20 cellular contexts compared by ENCODE assay signal in the genomic region with DNA sequence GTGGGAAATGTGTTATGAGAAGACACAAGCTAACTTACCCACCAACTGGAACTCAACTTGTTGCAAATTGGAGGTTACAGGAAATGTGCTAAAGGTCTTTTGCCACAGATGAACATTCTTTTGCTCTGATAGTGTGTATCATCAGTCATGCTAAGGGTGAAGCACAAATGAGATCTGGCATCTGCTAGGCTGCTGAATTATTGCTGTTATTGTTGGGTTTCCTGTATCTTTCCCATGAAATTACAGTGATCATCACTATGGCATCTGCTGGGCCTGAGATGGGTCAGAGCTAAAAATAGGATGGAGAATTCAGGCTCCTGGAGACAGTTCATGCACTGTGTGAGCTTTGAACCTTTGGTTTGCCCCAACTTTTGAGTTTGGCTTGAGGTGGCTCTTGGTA.
DNase-seq lines count a peak whose midpoint lies in the region; ATAC-seq and TF ChIP-seq lines count a peak whose summit lies in the region.
"Had no signal": no experiment of that assay in that cellular context is flagged by ENCODE, and none has a peak within 500 bp of the region (broad histone marks: within the 10 kb centered on the region; RNA-seq: fewer than 3 reads in every experiment).

No MANE protein-coding gene starts in this region.

- H3K9me3 ChIP-seq in colonic mucosa: no peaks in the 10 kb centered on the region
- H3K9me3 ChIP-seq: mucosa of descending colon, upper lobe of left lung had no signal

- H3K27me3 Mint-ChIP-seq in activated naive CD4-positive, alpha-beta T cell treated with anti-CD3 and anti-CD28 coated beads, Interleukin-2, amount 10 ng/mL, durations not matched to agents 7 days and 5 days: no peaks in the 10 kb centered on the region
- H3K27me3 Mint-ChIP-seq: activated CD4-positive, alpha-beta memory T cell treated with anti-CD3 and anti-CD28 coated beads, Interleukin-2, amount 10 ng/mL, durations not matched to agents 7 days and 5 days had no signal

- no peaks in the 10 kb centered on the region for H3K4me1 Mint-ChIP-seq in activated naive CD4-positive, alpha-beta T cell treated with anti-CD3 and anti-CD28 coated beads, Interleukin-2, amount 10 ng/mL, durations not matched to agents 7 days and 5 days
- H3K4me1 Mint-ChIP-seq: activated CD4-positive, alpha-beta memory T cell treated with anti-CD3 and anti-CD28 coated beads, Interleukin-2, amount 10 ng/mL, durations not matched to agents 7 days and 5 days; CD14-positive monocyte had no signal

- intact Hi-C loops in colonic mucosa (cut with DNase I): no loop called here

- TF ChIP-seq CTCF in colonic mucosa (IDR thresholded peaks at IDR 0.05): no peak

- H3K9me3 Mint-ChIP-seq in activated naive CD4-positive, alpha-beta T cell treated with anti-CD3 and anti-CD28 coated beads, Interleukin-2, amount 10 ng/mL, durations not matched to agents 7 days and 5 days: no peaks in the 10 kb centered on the region

- no peak overlapping the region for H3K4me3 ChIP-seq in colonic mucosa
- H3K4me3 ChIP-seq: mucosa of descending colon, upper lobe of left lung had no signal

- H3K4me3 Mint-ChIP-seq in activated naive CD4-positive, alpha-beta T cell treated with anti-CD3 and anti-CD28 coated beads, Interleukin-2, amount 10 ng/mL, durations not matched to agents 7 days and 5 days: no peak overlapping the region
- H3K4me3 Mint-ChIP-seq: activated CD4-positive, alpha-beta memory T cell treated with anti-CD3 and anti-CD28 coated beads, Interleukin-2, amount 10 ng/mL, durations not matched to agents 7 days and 5 days; CD14-positive monocyte had no signal

- no peak overlapping the region for H3K27ac ChIP-seq in colonic mucosa
- H3K27ac ChIP-seq: upper lobe of left lung had no signal

- DNase-seq in AG08395 (ENCODE audit: low spot score) (peak; percentile 87), HS-5 (ENCODE audit: low read depth) (peak; percentile 65), amniotic stem cell (lab: John Stamatoyannopoulos, UW) (peak; percentile 37), iris pigment epithelial cell (ENCODE audit: low read depth) (peak; percentile 4), colonic mucosa (no peak), HK-2 (ENCODE audit: unreplicated experiment) (no peak)
- DNase-seq in activated naive CD4-positive, alpha-beta T cell treated with anti-CD3 and anti-CD28 coated beads, Interleukin-2, amount 10 ng/mL, durations not matched to agents 7 days and 5 days: no peak
- DNase-seq: activated CD4-positive, alpha-beta memory T cell treated with anti-CD3 and anti-CD28 coated beads, Interleukin-2, amount 10 ng/mL, durations not matched to agents 7 days and 5 days; activated gamma-delta T cell treated with Interleukin-2 at 50 U/mL for 16 hours; anterior cingulate cortex; GDM1; Kasumi-1; mucosa of descending colon; NCI-H1092 treated with DMSO at 0.1 percent for 48 hours; NCI-H2029; NCI-H446; stimulated activated CD4-positive, alpha-beta T cell treated with anti-CD3 and anti-CD28 coated beads, Interleukin-12 subunit alpha, Interleukin-12 subunit beta, amount 100 ng/mL, for 4 hours; upper lobe of left lung had no signal

- H3K27ac Mint-ChIP-seq in activated naive CD4-positive, alpha-beta T cell treated with anti-CD3 and anti-CD28 coated beads, Interleukin-2, amount 10 ng/mL, durations not matched to agents 7 days and 5 days: no peak overlapping the region
- H3K27ac Mint-ChIP-seq: activated CD4-positive, alpha-beta memory T cell treated with anti-CD3 and anti-CD28 coated beads, Interleukin-2, amount 10 ng/mL, durations not matched to agents 7 days and 5 days; CD14-positive monocyte had no signal

- no peak overlapping the region for H3K9ac ChIP-seq in colonic mucosa (ENCODE audit: low read depth in 2 of 2, low read length in 2 of 2)

- CTCF ChIA-PET in activated naive CD4-positive, alpha-beta T cell treated with anti-CD3 and anti-CD28 coated beads, Interleukin-2, amount 10 ng/mL, durations not matched to agents 7 days and 5 days (lab: Charles Lee): no interaction called here

- no peaks in the 10 kb centered on the region for H3K36me3 Mint-ChIP-seq in activated naive CD4-positive, alpha-beta T cell treated with anti-CD3 and anti-CD28 coated beads, Interleukin-2, amount 10 ng/mL, durations not matched to agents 7 days and 5 days
- H3K36me3 Mint-ChIP-seq: CD14-positive monocyte had no signal

- H3K4me1 ChIP-seq in colonic mucosa: no peaks in the 10 kb centered on the region
- H3K4me1 ChIP-seq: upper lobe of left lung had no signal

- no peaks in the 10 kb centered on the region for H3K36me3 ChIP-seq in colonic mucosa
- H3K36me3 ChIP-seq: upper lobe of left lung had no signal

- H3K27me3 ChIP-seq in colonic mucosa: no peaks in the 10 kb centered on the region
- H3K27me3 ChIP-seq: upper lobe of left lung had no signal

- ATAC-seq in HG02884 (IDR thresholded peaks at IDR 0.05; ENCODE audit: unreplicated experiment): no peak
- ATAC-seq: mucosa of descending colon had no signal

Comparison
In these comparisons a context has a peak if more than half of its experiments do, and no peak if none do; other contexts are left out.
1. DNase-seq: peak in AG08395 (single experiment), HS-5 (single experiment), amniotic stem cell (single experiment) and iris pigment epithelial cell (single experiment); none in activated naive CD4-positive, alpha-beta T cell treated with anti-CD3 and anti-CD28 coated beads, Interleukin-2, amount 10 ng/mL, durations not matched to agents 7 days and 5 days (single experiment), colonic mucosa (single experiment) and HK-2 (single experiment).